In genomic region chr7:1536768-1537630, GRCh38 we compare ENCODE assay signal across 8 cellular contexts. TPM values are rescaled to one million over a fixed set of nuclear protein-coding genes. Genes with fewer than 3 reads are reported as not detected.
DNase-seq lines count a peak whose midpoint lies in the region; ATAC-seq and TF ChIP-seq lines count a peak whose summit lies in the region.

No MANE protein-coding gene starts in this region.

- no peaks in the 10 kb centered on the region for H3K9me3 ChIP-seq in HUES48 (ENCODE audit: control insufficient read depth, insufficient read depth, low read length)
- no peaks in the 10 kb centered on the region for H3K9me3 ChIP-seq in stomach

- TF ChIP-seq POLR2A in stomach (IDR thresholded peaks at IDR 0.05) = peak in 1 of 4 donors; percentile 31

- H3K4me1 ChIP-seq in HUES48 (ENCODE audit: control insufficient read depth, insufficient read depth, low read length) = peaks cover 26% of the 10 kb centered on the region
- peaks cover 53 to 71% (median 62%) of the 10 kb centered on the region in 4 donors for H3K4me1 ChIP-seq in stomach

- ATAC-seq in GM21526 (IDR thresholded peaks at IDR 0.05; ENCODE audit: low FRiP score, unreplicated experiment) (no peak), HG03139 (IDR thresholded peaks at IDR 0.05; ENCODE audit: unreplicated experiment) (no peak)

- H3K4me3 ChIP-seq in HUES48 (ENCODE audit: low read depth, low read length) = no peak overlapping the region
- peak overlapping the region; percentile 58 for H3K4me3 ChIP-seq in choroid plexus epithelial cell (ENCODE audit: low read depth, low read length)
- peak overlapping the region; percentile 42 to 56 (median 46) for H3K4me3 ChIP-seq in stomach

- TF ChIP-seq EP300 in stomach (IDR thresholded peaks at IDR 0.05) = peak; percentile 47

- WGBS in stomach, 5 donors = 12 to 32% (median 18%) methylated on average over 31 to 57 of the region's 57 CpGs

- H3K27ac ChIP-seq in HUES48 (ENCODE audit: low read depth, low read length) (peak overlapping the region; percentile 94), stomach (peak overlapping the region; percentile 94 to 100 (median 98))

- intact Hi-C loops in stomach (cut with DNase I; ENCODE audit: low total_unique reads) = no loop called here

- H3K27me3 ChIP-seq in HUES48 (ENCODE audit: control insufficient read depth, insufficient read depth, low read length) (no peaks in the 10 kb centered on the region), stomach (no peaks in the 10 kb centered on the region)

- peak; percentile 99 for DNase-seq in A172 (ENCODE audit: low spot score)
- peak; percentile 99 for DNase-seq in choroid plexus epithelial cell (ENCODE audit: low read depth)
- DNase-seq in kidney tubule cell (ENCODE audit: low spot score) = peak; percentile 97
- peak; percentile 96 for DNase-seq in stomach
- DNase-seq in GM13976 (ENCODE audit: low spot score) = no peak

- peak overlapping the region; percentile 21; the same call in 1 of the 2 replicates for H3K9ac ChIP-seq in HUES48 (ENCODE audit: low read depth, low read length)

- in situ Hi-C loops in GM13976 (cut with MboI; ENCODE audit: low sequenced_read_pairs, unreplicated experiment) = no loop called here

- H3K36me3 ChIP-seq in HUES48 (ENCODE audit: control insufficient read depth, insufficient read depth, low read length) (peaks cover 23% of the 10 kb centered on the region), stomach (peaks cover 38 to 49% (median 46%) of the 10 kb centered on the region in 4 donors)

- TF ChIP-seq CTCF in choroid plexus epithelial cell (conservative IDR thresholded peaks at IDR 0.05; ENCODE audit: low read depth, low read length) = no peak
- TF ChIP-seq CTCF in stomach (IDR thresholded peaks at IDR 0.05) = no peak
- TF ChIP-seq CTCF in GM13976 (IDR thresholded peaks at IDR 0.05; ENCODE audit: borderline replicate concordance, control extremely low read depth, extremely low read depth, insufficient read depth, missing control alignments) = no peak

RNA-seq across cellular contexts. Expression of gene MAFK, which starts 6.5 kb away (rescaled TPM):
- total RNA-seq in A172 (2014; rRNA removed; shearing (Covaris generic)) = 49.6 and 54.3 TPM in 2 replicates
- total RNA-seq in stomach = 10 to 100 TPM; 17.4 to 56.0 (median 35.4) TPM
- polyA plus RNA-seq in stomach = 10 to 100 TPM; 15.1 to 44.7 (median 29.5) TPM

RNA-seq across cellular contexts. Expression of gene TMEM184A, which starts 19.0 kb away (rescaled TPM):
- total RNA-seq in A172 (2014; rRNA removed; shearing (Covaris generic)) = 2.7 and 3.6 TPM in 2 replicates
- total RNA-seq in stomach = 10 to 100 TPM; 10.6 to 99.4 (median 22.3) TPM
- 10 to 100 TPM in 1 of 3 donors, 1 to 10 TPM in 2; 3.8 to 36.8 (median 9.1) TPM for polyA plus RNA-seq in stomach

RNA-seq across cellular contexts. Expression of gene INTS1, which starts 32.8 kb away (rescaled TPM):
- 45.3 and 49.6 TPM in 2 replicates for total RNA-seq in A172 (2014; rRNA removed; shearing (Covaris generic))
- total RNA-seq in stomach = 100 to 1,000 TPM in 1 of 5 donors, 10 to 100 TPM in 4; 24.4 to 724 (median 81.7) TPM
- polyA plus RNA-seq in stomach = 10 to 100 TPM; 34.2 to 65.4 (median 46.9) TPM

RNA-seq across cellular contexts. Expression of gene PSMG3, which starts 32.8 kb away (rescaled TPM):
- 91.0 and 138 TPM in 2 replicates for total RNA-seq in A172 (2014; rRNA removed; shearing (Covaris generic))
- 10 to 100 TPM in 3 of 5 donors, 1 to 10 TPM in 1, not detected in 1; 4.9 to 33.3 (median 16.3) TPM for total RNA-seq in stomach
- 10 to 100 TPM; 66.9 to 71.5 (median 67.7) TPM for polyA plus RNA-seq in stomach
